In the genomic region with DNA sequence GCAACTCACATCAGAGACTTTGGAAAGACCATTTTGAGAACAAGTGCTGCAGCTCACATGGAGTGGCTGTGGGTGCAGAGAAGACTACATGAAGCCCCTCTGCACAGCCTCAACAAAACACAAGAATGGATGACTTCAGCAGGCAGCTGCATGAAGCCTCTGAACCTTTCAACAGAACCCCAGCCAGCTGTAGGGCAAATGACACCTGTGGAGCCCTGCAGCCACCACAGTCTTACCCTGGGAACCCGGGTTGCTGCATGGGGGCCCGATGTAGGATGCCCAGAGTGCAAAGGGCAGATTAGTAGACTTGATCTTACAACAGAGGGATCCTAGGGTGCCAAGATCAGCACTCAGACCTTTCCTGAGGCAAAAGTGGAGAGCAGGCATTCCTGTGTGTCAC, we compare ENCODE assay signal across 16 cellular contexts.
"Had no signal": no experiment of that assay in that cellular context is flagged by ENCODE, and none has a peak within 500 bp of the region (broad histone marks: within the 10 kb centered on the region; RNA-seq: fewer than 3 reads in every experiment).

No MANE protein-coding gene starts in this region.

- H3K4me1 Mint-ChIP-seq: mesothelial cell of epicardium had no signal

- DNase-seq: activated CD4-positive, alpha-beta T cell treated with anti-CD3 and anti-CD28 coated beads, Interleukin-2, amount 50 U/mL, for 1 hour; activated CD4-positive, CD25-positive, alpha-beta regulatory T cell; activated naive CD4-positive, alpha-beta T cell treated with Interleukin-2 at 50 U/mL for 16 hours; amniotic stem cell; brain microvascular endothelial cell; dermis blood vessel endothelial cell; hippocampal formation; right cardiac atrium; stimulated activated CD4-positive, alpha-beta T cell treated with anti-CD3 and anti-CD28 coated beads, Interleukin-1b, Interleukin-23, amount 100 ng/mL, for 48 hours; stimulated activated naive CD4-positive, alpha-beta T cell treated with Interleukin-2 at 50 U/mL for 16 hours; T-helper 2 cell; thyroid gland had no signal

- H3K27me3 ChIP-seq: brain microvascular endothelial cell, thyroid gland, vagina had no signal

- H3K4me3 Mint-ChIP-seq: activated T-helper 1 cell treated with anti-CD3 and anti-CD28 coated beads, Interleukin-12 subunit alpha, Interleukin-12 subunit beta, Interleukin-2, Interleukin-4 antibody, amounts not matched to agents 30 ng/mL and 10 ng/mL and 1 ng/mL, durations not matched to agents 14 hours and 24 hours and 36 hours; mesothelial cell of epicardium had no signal

- H3K27ac Mint-ChIP-seq: activated T-helper 1 cell treated with anti-CD3 and anti-CD28 coated beads, Interleukin-12 subunit alpha, Interleukin-12 subunit beta, Interleukin-2, Interleukin-4 antibody, amounts not matched to agents 30 ng/mL and 10 ng/mL and 1 ng/mL, durations not matched to agents 14 hours and 24 hours and 36 hours; mesothelial cell of epicardium had no signal

- H3K4me1 ChIP-seq: vagina had no signal

- H3K4me3 ChIP-seq: smooth muscle cell, thyroid gland, vagina had no signal

- H3K9me3 Mint-ChIP-seq: activated T-helper 1 cell treated with anti-CD3 and anti-CD28 coated beads, Interleukin-12 subunit alpha, Interleukin-12 subunit beta, Interleukin-2, Interleukin-4 antibody, amounts not matched to agents 30 ng/mL and 10 ng/mL and 1 ng/mL, durations not matched to agents 14 hours and 24 hours and 36 hours; mesothelial cell of epicardium had no signal

- H3K9me3 ChIP-seq: thyroid gland, vagina had no signal

- H3K27ac ChIP-seq: brain microvascular endothelial cell, thyroid gland, vagina had no signal

- ATAC-seq: right cardiac atrium had no signal
